In genomic region chr4:98928505-98929340, GRCh38 we compare ENCODE assay signal across 8 cellular contexts.
A peak's percentile ranks its signal among the peaks of the same experiment; 100 is the strongest.
DNase-seq lines count a peak whose midpoint lies in the region; ATAC-seq and TF ChIP-seq lines count a peak whose summit lies in the region.

Gene EIF4E (minus strand): TSS chr4:98929133. CDS start chr4:98929112, 21 bp downstream.

- no peak; the same call in none of the 2 replicates for TF ChIP-seq CTCF in AG09319 (IDR thresholded peaks at IDR 0.05; ENCODE audit: low read depth, low read length)

- DNase-seq in AG09319 (ENCODE audit: extremely low read depth, low read depth) (peak; percentile 98), NCI-H345 treated with DMSO at 0.1 percent for 48 hours (lab: John Stamatoyannopoulos, UW; ENCODE audit: unreplicated experiment) (peak; percentile 92), iris pigment epithelial cell (ENCODE audit: low read depth) (peak; percentile 99)
- peak; percentile 87 to 93 (median 88) for DNase-seq in activated CD4-positive, CD25-positive, alpha-beta regulatory T cell (lab: John Stamatoyannopoulos, UW)
- peak; percentile 98 for DNase-seq in central memory CD4-positive, alpha-beta T cell
- peak; percentile 88 to 92 for DNase-seq in stimulated activated CD4-positive, alpha-beta T cell treated with anti-CD3 and anti-CD28 coated beads, Interleukin-12 subunit alpha, Interleukin-12 subunit beta, amount 100 ng/mL, for 24 hours (ENCODE audit: low read depth in 2 of 2)

- ATAC-seq in GM19023 (IDR thresholded peaks at IDR 0.05; ENCODE audit: unreplicated experiment) (peak; percentile 70), HG03280 (IDR thresholded peaks at IDR 0.05; ENCODE audit: unreplicated experiment) (peak; percentile 71)

Comparison
In these comparisons a context has a peak if more than half of its experiments do, and no peak if none do; other contexts are left out.
1. Peak in every context shown above with its lines: DNase-seq and ATAC-seq.